ENCODE assay signal across 13 cellular contexts in the genomic region with DNA sequence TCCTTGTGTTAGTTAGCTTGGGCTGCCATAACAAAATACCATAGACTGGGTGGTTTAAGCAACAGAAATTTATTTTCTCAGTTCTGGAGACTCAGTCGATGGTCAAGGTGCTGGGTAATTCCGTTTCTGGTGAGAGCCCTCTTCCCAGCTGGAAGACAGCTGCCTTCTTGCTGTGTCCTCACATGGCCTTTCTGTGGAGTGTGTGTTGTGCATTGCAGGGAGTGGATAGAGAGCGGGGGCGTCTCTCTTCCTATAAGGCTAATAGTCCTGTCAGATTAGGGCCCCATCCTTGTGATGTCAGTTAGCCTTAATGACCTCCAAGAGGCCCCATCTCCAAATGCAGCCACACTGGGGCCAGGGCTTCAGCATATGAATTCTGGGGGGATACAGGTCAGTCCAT. TPM values are rescaled to one million over a fixed set of nuclear protein-coding genes. Genes with fewer than 3 reads are reported as not detected.
DNase-seq lines count a peak whose midpoint lies in the region; ATAC-seq and TF ChIP-seq lines count a peak whose summit lies in the region.
"Had no signal": no experiment of that assay in that cellular context is flagged by ENCODE, and none has a peak within 500 bp of the region (broad histone marks: within the 10 kb centered on the region; RNA-seq: fewer than 3 reads in every experiment).

No MANE protein-coding gene starts in this region.

- H3K9me3 Mint-ChIP-seq in osteocyte (ENCODE audit: unreplicated experiment), result no peaks in the 10 kb centered on the region
- H3K9me3 Mint-ChIP-seq in activated naive CD8-positive, alpha-beta T cell treated with anti-CD3 and anti-CD28 coated beads, Interleukin-2, amount 50 U/mL, for 24 hours, result no peaks in the 10 kb centered on the region
- H3K9me3 Mint-ChIP-seq: activated CD4-positive, alpha-beta memory T cell treated with anti-CD3 and anti-CD28 coated beads for 36 hours had no signal

- H3K27ac Mint-ChIP-seq in osteocyte (ENCODE audit: unreplicated experiment), result peak overlapping the region; percentile 42
- H3K27ac Mint-ChIP-seq in activated naive CD8-positive, alpha-beta T cell treated with anti-CD3 and anti-CD28 coated beads, Interleukin-2, amount 50 U/mL, for 24 hours, result no peak overlapping the region
- H3K27ac Mint-ChIP-seq: activated CD4-positive, alpha-beta memory T cell treated with anti-CD3 and anti-CD28 coated beads for 36 hours had no signal

- H3K27me3 Mint-ChIP-seq in osteocyte (ENCODE audit: unreplicated experiment), result no peaks in the 10 kb centered on the region
- no peaks in the 10 kb centered on the region for H3K27me3 Mint-ChIP-seq in activated naive CD8-positive, alpha-beta T cell treated with anti-CD3 and anti-CD28 coated beads, Interleukin-2, amount 50 U/mL, for 24 hours
- H3K27me3 Mint-ChIP-seq: activated CD4-positive, alpha-beta memory T cell treated with anti-CD3 and anti-CD28 coated beads for 36 hours had no signal

- no peak for ATAC-seq in activated naive CD8-positive, alpha-beta T cell treated with anti-CD3 and anti-CD28 coated beads, Interleukin-2, amount 50 U/mL, for 24 hours
- ATAC-seq in HG03139 (IDR thresholded peaks at IDR 0.05; ENCODE audit: unreplicated experiment), result no peak

- no peaks in the 10 kb centered on the region for H3K36me3 ChIP-seq in BE2C

- peaks cover 4% of the 10 kb centered on the region for H3K36me3 Mint-ChIP-seq in osteocyte (ENCODE audit: unreplicated experiment)
- H3K36me3 Mint-ChIP-seq in activated naive CD8-positive, alpha-beta T cell treated with anti-CD3 and anti-CD28 coated beads, Interleukin-2, amount 50 U/mL, for 24 hours (ENCODE audit: low read depth), result peaks cover 30% of the 10 kb centered on the region

- no peaks in the 10 kb centered on the region for H3K27me3 ChIP-seq in BE2C

- H3K4me3 Mint-ChIP-seq in osteocyte (ENCODE audit: unreplicated experiment), result no peak overlapping the region
- no peak overlapping the region for H3K4me3 Mint-ChIP-seq in activated naive CD8-positive, alpha-beta T cell treated with anti-CD3 and anti-CD28 coated beads, Interleukin-2, amount 50 U/mL, for 24 hours
- H3K4me3 Mint-ChIP-seq: activated CD4-positive, alpha-beta memory T cell treated with anti-CD3 and anti-CD28 coated beads for 36 hours had no signal

- peaks cover 17% of the 10 kb centered on the region for H3K4me1 ChIP-seq in BE2C

- H3K9me3 ChIP-seq in BE2C, result no peaks in the 10 kb centered on the region

- no peak overlapping the region for H3K4me3 ChIP-seq in BE2C (ENCODE audit: low read depth, low read length)
- H3K4me3 ChIP-seq in choroid plexus epithelial cell (ENCODE audit: low read depth, low read length), result no peak overlapping the region

- TF ChIP-seq CTCF in BE2C (IDR thresholded peaks at IDR 0.05; ENCODE audit: low read depth, low read length) (no peak), choroid plexus epithelial cell (conservative IDR thresholded peaks at IDR 0.05; ENCODE audit: low read depth, low read length) (no peak), osteocyte (IDR thresholded peaks at IDR 0.05) (no peak)

- peaks cover 62% of the 10 kb centered on the region for H3K4me1 Mint-ChIP-seq in osteocyte (ENCODE audit: unreplicated experiment)
- H3K4me1 Mint-ChIP-seq in activated naive CD8-positive, alpha-beta T cell treated with anti-CD3 and anti-CD28 coated beads, Interleukin-2, amount 50 U/mL, for 24 hours, result peaks cover 42% of the 10 kb centered on the region

- peak; percentile 26 for DNase-seq in BE2C
- DNase-seq in NCI-H2227 (lab: John Stamatoyannopoulos, UW; ENCODE audit: unreplicated experiment), result peak; percentile 80
- DNase-seq in choroid plexus epithelial cell (ENCODE audit: low read depth), result peak; percentile 58
- no peak for DNase-seq in osteocyte (ENCODE audit: extremely low spot score, unreplicated experiment)
- DNase-seq in iPS-NIHi11 (ENCODE audit: low spot score), result no peak
- DNase-seq in NOMO-1 treated with DMSO at 0.1 percent for 48 hours (lab: John Stamatoyannopoulos, UW; ENCODE audit: unreplicated experiment), result no peak
- DNase-seq in activated naive CD8-positive, alpha-beta T cell treated with anti-CD3 and anti-CD28 coated beads, Interleukin-2, amount 50 U/mL, for 24 hours, result no peak
- DNase-seq: activated CD4-positive, alpha-beta memory T cell treated with anti-CD3 and anti-CD28 coated beads for 36 hours; activated effector memory CD4-positive, alpha-beta T cell treated with Interleukin-2 at 50 U/mL for 16 hours; DMS79 treated with DMSO at 0.1 percent for 48 hours; NCI-H774; T1000 had no signal

RNA-seq across cellular contexts. Expression of a gene that starts 19.2 kb away (rescaled TPM):
- 132 TPM for polyA plus RNA-seq in BE2C (2012; ENCODE audit: insufficient read depth, insufficient read length, low read depth)
- 87.5 and 92.5 TPM in 2 replicates for total RNA-seq in osteocyte

Comparison
In these comparisons a context has a peak if more than half of its experiments do, and no peak if none do; other contexts are left out.
1. DNase-seq: peak in BE2C (single experiment), NCI-H2227 (single experiment) and choroid plexus epithelial cell (single experiment); none in osteocyte (single experiment), iPS-NIHi11 (single experiment), NOMO-1 treated with DMSO at 0.1 percent for 48 hours (single experiment) and activated naive CD8-positive, alpha-beta T cell treated with anti-CD3 and anti-CD28 coated beads, Interleukin-2, amount 50 U/mL, for 24 hours (single experiment).